15 cellular contexts compared by ENCODE assay signal in genomic region chr3:72095521-72095920, GRCh38.
"Had no signal": no experiment of that assay in that cellular context is flagged by ENCODE, and none has a peak within 500 bp of the region (broad histone marks: within the 10 kb centered on the region; RNA-seq: fewer than 3 reads in every experiment).

No MANE protein-coding gene starts in this region.

- H3K27me3 ChIP-seq: heart left ventricle, neutrophil, right atrium auricular region had no signal

- ATAC-seq: heart left ventricle; left colon; stimulated activated memory B cell treated with anti-CD40 and anti-IgM and Interleukin-4, amounts not matched to agents 10 μg/mL and 1 μg/mL and 100 μg/mL, for 72 hours had no signal

- H3K4me3 ChIP-seq: heart left ventricle, lung, right atrium auricular region, smooth muscle cell, transverse colon had no signal

- H3K27ac ChIP-seq: heart left ventricle, neutrophil, right atrium auricular region, transverse colon had no signal

- H3K9me3 ChIP-seq: heart left ventricle, neutrophil, right atrium auricular region, transverse colon had no signal

- H3K36me3 Mint-ChIP-seq: activated CD4-positive, alpha-beta memory T cell treated with anti-CD3 and anti-CD28 coated beads for 36 hours; activated naive CD8-positive, alpha-beta T cell; stimulated activated memory B cell treated with anti-CD40 and anti-IgM and Interleukin-4, amounts not matched to agents 10 μg/mL and 1 μg/mL and 100 μg/mL, for 72 hours had no signal

- DNase-seq: activated CD4-positive, alpha-beta memory T cell treated with anti-CD3 and anti-CD28 coated beads for 36 hours; activated gamma-delta T cell; activated T-cell treated with anti-CD3 and anti-CD28 coated beads, Interleukin-2, amount 50 U/mL, for 48 hours; foreskin melanocyte; heart left ventricle; left colon; midbrain; substantia nigra; transverse colon had no signal

- H3K27me3 Mint-ChIP-seq: activated naive CD8-positive, alpha-beta T cell had no signal

- H3K4me3 Mint-ChIP-seq: activated CD4-positive, alpha-beta memory T cell treated with anti-CD3 and anti-CD28 coated beads for 36 hours; activated naive CD8-positive, alpha-beta T cell; stimulated activated memory B cell treated with anti-CD40 and anti-IgM and Interleukin-4, amounts not matched to agents 10 μg/mL and 1 μg/mL and 100 μg/mL, for 72 hours had no signal

- H3K36me3 ChIP-seq: heart left ventricle, neutrophil, right atrium auricular region, transverse colon had no signal

- H3K9me3 Mint-ChIP-seq: activated CD4-positive, alpha-beta memory T cell treated with anti-CD3 and anti-CD28 coated beads for 36 hours; stimulated activated memory B cell treated with anti-CD40 and anti-IgM and Interleukin-4, amounts not matched to agents 10 μg/mL and 1 μg/mL and 100 μg/mL, for 72 hours had no signal

- H3K4me2 ChIP-seq: smooth muscle cell had no signal

- H3K27ac Mint-ChIP-seq: activated CD4-positive, alpha-beta memory T cell treated with anti-CD3 and anti-CD28 coated beads for 36 hours; activated naive CD8-positive, alpha-beta T cell; stimulated activated memory B cell treated with anti-CD40 and anti-IgM and Interleukin-4, amounts not matched to agents 10 μg/mL and 1 μg/mL and 100 μg/mL, for 72 hours had no signal
